ENCODE assay signal across 10 cellular contexts in the genomic region with DNA sequence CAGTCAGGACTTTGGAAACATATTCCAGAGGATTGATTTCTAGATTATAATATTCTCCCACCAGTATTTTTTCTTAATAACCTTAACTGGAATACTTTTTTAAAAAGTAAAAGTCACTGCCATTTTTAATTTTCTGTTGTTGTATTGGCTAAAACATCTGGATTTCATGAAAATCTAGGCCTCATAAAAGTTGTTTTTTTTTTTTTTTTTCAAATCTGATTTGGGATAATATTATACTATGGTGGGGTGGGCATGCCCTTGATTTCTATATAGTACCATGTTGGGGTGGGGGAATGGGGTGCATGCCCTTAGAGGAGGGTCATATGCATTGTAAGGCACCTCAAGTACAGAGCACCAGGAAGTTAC. TPM values are rescaled to one million over a fixed set of nuclear protein-coding genes. Genes with fewer than 3 reads are reported as not detected.
DNase-seq lines count a peak whose midpoint lies in the region; TF ChIP-seq lines count a peak whose summit lies in the region.
"Had no signal": no experiment of that assay in that cellular context is flagged by ENCODE, and none has a peak within 500 bp of the region (broad histone marks: within the 10 kb centered on the region; RNA-seq: fewer than 3 reads in every experiment).

No MANE protein-coding gene starts in this region.

- intact Hi-C loops in breast epithelium (cut with DNase I; ENCODE audit: low total_unique reads) = no loop called here
- intact Hi-C loops in tibial artery (cut with DNase I; ENCODE audit: low total_unique reads) = no loop called here

- H3K4me1 ChIP-seq in HUES6 (ENCODE audit: control insufficient read depth, insufficient read depth, low read length) (peaks cover 63% of the 10 kb centered on the region), breast epithelium (peaks cover 7 to 51% of the 10 kb centered on the region in 2 donors), mucosa of stomach (ENCODE audit: control insufficient read depth, insufficient read depth, low read length) (peaks cover 71% of the 10 kb centered on the region), tibial artery (peaks cover 5 to 93% (median 75%) of the 10 kb centered on the region in 4 donors), MM.1S (ENCODE audit: low read length) (0 out of 2 replicates have a peak, but pooled peaks cover 9% of the 10 kb centered on the region)

- H4K20me1 ChIP-seq in MM.1S (ENCODE audit: insufficient read depth, low read length) = no peaks in the 10 kb centered on the region

- no peaks in the 10 kb centered on the region for H3K27me3 ChIP-seq in HUES6 (ENCODE audit: control insufficient read depth, insufficient read depth, low read length)
- H3K27me3 ChIP-seq in breast epithelium = no peaks in the 10 kb centered on the region
- H3K27me3 ChIP-seq in mucosa of stomach (ENCODE audit: control insufficient read depth, insufficient read depth, low read length) = no peaks in the 10 kb centered on the region
- no peaks in the 10 kb centered on the region for H3K27me3 ChIP-seq in tibial artery
- peaks cover 10% of the 10 kb centered on the region for H3K27me3 ChIP-seq in MM.1S (replicated peaks; ENCODE audit: insufficient read depth, low read length)
- H3K27me3 ChIP-seq: MG63 had no signal

- no peaks in the 10 kb centered on the region for H3K9me3 ChIP-seq in HUES6 (ENCODE audit: control insufficient read depth, insufficient read depth, low read depth, low read length)
- H3K9me3 ChIP-seq in breast epithelium = no peaks in the 10 kb centered on the region
- no peaks in the 10 kb centered on the region for H3K9me3 ChIP-seq in mucosa of stomach (ENCODE audit: control insufficient read depth, low read length)
- no peaks in the 10 kb centered on the region for H3K9me3 ChIP-seq in tibial artery
- no peaks in the 10 kb centered on the region for H3K9me3 ChIP-seq in MM.1S (replicated peaks; ENCODE audit: insufficient read depth, low read length)
- H3K9me3 ChIP-seq: MG63 had no signal

- DNase-seq in breast epithelium (ENCODE audit: low spot score in 2 of 2) (no peak), tibial artery (no peak), SKM-1 (lab: John Stamatoyannopoulos, UW; ENCODE audit: unreplicated experiment) (no peak), MM.1S (no peak)
- DNase-seq in activated CD8-positive, alpha-beta memory T cell treated with anti-CD3 and anti-CD28 coated beads for 24 hours = no peak
- DNase-seq: central memory CD4-positive, alpha-beta T cell; MG63; stimulated activated CD4-positive, alpha-beta T cell treated with anti-CD3 and anti-CD28 coated beads, Interleukin-15, amount 100 ng/mL, for 24 hours had no signal

- H3K27ac ChIP-seq in HUES6 (ENCODE audit: low read depth, low read length) (peak overlapping the region; percentile 11; the same call in 1 of the 2 replicates), breast epithelium (peak overlapping the region; percentile 93 to 95), tibial artery (peak overlapping the region; percentile 93 to 97), MM.1S (ENCODE audit: low read length) (no peak overlapping the region)

- H3K4me2 ChIP-seq in MM.1S (ENCODE audit: low read depth, low read length) = no peak overlapping the region

- H3K36me3 ChIP-seq in HUES6 (ENCODE audit: control insufficient read depth, insufficient read depth, low read length) = peaks cover 82% of the 10 kb centered on the region
- H3K36me3 ChIP-seq in breast epithelium = no peaks in the 10 kb centered on the region
- peaks cover 4% of the 10 kb centered on the region for H3K36me3 ChIP-seq in mucosa of stomach (ENCODE audit: control insufficient read depth, insufficient read depth, low read length)
- H3K36me3 ChIP-seq in tibial artery = peaks cover 8 to 24% (median 22%) of the 10 kb centered on the region in 3 donors
- no peaks in the 10 kb centered on the region for H3K36me3 ChIP-seq in MM.1S (replicated peaks; ENCODE audit: insufficient read depth, low read length)

- H3K4me3 ChIP-seq in HUES6 (ENCODE audit: low read depth, low read length) (no peak overlapping the region), breast epithelium (peak overlapping the region in 1 of 3 donors; percentile 43), mucosa of stomach (ENCODE audit: low read length) (no peak overlapping the region), tibial artery (peak overlapping the region in 1 of 2 donors; percentile 16), MM.1S (ENCODE audit: low read length) (no peak overlapping the region)
- H3K4me3 ChIP-seq: MG63 had no signal

- H3K9ac ChIP-seq in HUES6 (ENCODE audit: low read length) (no peak overlapping the region), mucosa of stomach (ENCODE audit: low read length) (peak overlapping the region; percentile 97), MM.1S (ENCODE audit: low read length) (no peak overlapping the region)

- no peaks in the 10 kb centered on the region for H3K79me2 ChIP-seq in MM.1S (ENCODE audit: low read length)

- TF ChIP-seq CTCF in breast epithelium (IDR thresholded peaks at IDR 0.05) (no peak), tibial artery (IDR thresholded peaks at IDR 0.05) (no peak), MM.1S (IDR thresholded peaks at IDR 0.05; ENCODE audit: low read length) (no peak)

- H2AFZ ChIP-seq in MM.1S (ENCODE audit: low read length) = no peak overlapping the region

- H3F3A ChIP-seq in MM.1S (ENCODE audit: insufficient read depth, low read length) = peaks cover 8% of the 10 kb centered on the region; the same call in 1 of the 2 replicates

- TF ChIP-seq POLR2A in breast epithelium (IDR thresholded peaks at IDR 0.05) = no peak

- H3K9me2 ChIP-seq in MM.1S (replicated peaks; ENCODE audit: insufficient read depth, low read length) = no peaks in the 10 kb centered on the region

RNA-seq across cellular contexts. Expression of a gene that starts 9.1 kb away (rescaled TPM):
- total RNA-seq in breast epithelium = 100 to 1,000 TPM; 333 to 609 (median 575) TPM
